12 cellular contexts compared by ENCODE assay signal in genomic region chr2:69493268-69493667, GRCh38. TPM values are rescaled to one million over a fixed set of nuclear protein-coding genes. Genes with fewer than 3 reads are reported as not detected.
DNase-seq lines count a peak whose midpoint lies in the region; ATAC-seq, FAIRE-seq and TF ChIP-seq lines count a peak whose summit lies in the region.
"Had no signal": no experiment of that assay in that cellular context is flagged by ENCODE, and none has a peak within 500 bp of the region (broad histone marks: within the 10 kb centered on the region; RNA-seq: fewer than 3 reads in every experiment).

No MANE protein-coding gene starts in this region.

- no peak overlapping the region for H3K23ac ChIP-seq in H1 (ENCODE audit: insufficient read length)

- H3K9me3 ChIP-seq in H1 (ENCODE audit: insufficient read depth in 2 of 2, low read depth in 1 of 2, low read length in 1 of 2) (no peaks in the 10 kb centered on the region), ovary (no peaks in the 10 kb centered on the region)
- H3K9me3 ChIP-seq: esophagus squamous epithelium had no signal

- H2AFZ ChIP-seq in H1 (ENCODE audit: low read length) = no peak overlapping the region

- no peaks in the 10 kb centered on the region for H3K36me3 ChIP-seq in H1 (ENCODE audit: control insufficient read depth in 2 of 4, insufficient read depth in 4 of 4, low read length in 3 of 4)
- H3K36me3 ChIP-seq in ovary = no peaks in the 10 kb centered on the region

- H3K23me2 ChIP-seq in H1 (ENCODE audit: low read depth, low read length) = no peaks in the 10 kb centered on the region; the same call in 1 of the 2 replicates

- no peak overlapping the region for H3K4me2 ChIP-seq in H1 (ENCODE audit: insufficient read depth in 1 of 2, low read depth in 2 of 2, low read length in 2 of 2)

- no peak; a peak in 1 of 4 replicates for TF ChIP-seq CTCF in H1 (IDR thresholded peaks at IDR 0.05; ENCODE audit: control extremely low read depth in 1 of 3, insufficient read depth in 1 of 3, low read depth in 1 of 3, low read length in 3 of 3)
- TF ChIP-seq CTCF in ovary (IDR thresholded peaks at IDR 0.05) = no peak

- no peaks in the 10 kb centered on the region for H3K4me1 ChIP-seq in H1 (replicated peaks in 1 of 4; ENCODE audit: control insufficient read depth in 3 of 4, insufficient read depth in 4 of 4, low read length in 3 of 4)
- peaks cover 4% of the 10 kb centered on the region for H3K4me1 ChIP-seq in ovary (ENCODE audit: insufficient read depth)
- H3K4me1 ChIP-seq: esophagus squamous epithelium had no signal

- WGBS in H1 (ENCODE audit: extremely low coverage in 1 of 2, insufficient coverage in 1 of 2, insufficient read length in 1 of 2, insufficient replicate concordance in 2 of 2, low coverage in 1 of 2, low lambda C conversion rate in 2 of 2, missing lambda C conversion rate in 1 of 2), 2 experiments = 93% methylated on average over 6 of the region's 6 CpGs; no CpG with 5 or more reads in 1 of the 2 experiments
- 70 to 74% (median 73%) methylated on average over 6 of the region's 6 CpGs for WGBS in ovary, 3 donors

- no peak overlapping the region for H4K91ac ChIP-seq in H1 (replicated peaks; ENCODE audit: insufficient read length, low read length)

- no peak overlapping the region for H2BK12ac ChIP-seq in H1 (ENCODE audit: low read depth, low read length)

- H2BK15ac ChIP-seq in H1 (ENCODE audit: low read length) = no peak overlapping the region

- H3K27ac ChIP-seq in H1 (ENCODE audit: low read depth, low read length) (no peak overlapping the region), ovary (no peak overlapping the region)
- H3K27ac ChIP-seq: esophagus squamous epithelium had no signal

- no peak overlapping the region for H3K56ac ChIP-seq in H1 (replicated peaks; ENCODE audit: insufficient read length, low read depth, low read length)

- H4K5ac ChIP-seq in H1 (ENCODE audit: insufficient read length, low read depth, low read length) = no peak overlapping the region

- ATAC-seq in HG03097 (IDR thresholded peaks at IDR 0.05; ENCODE audit: low FRiP score, unreplicated experiment) (no peak), HG03196 (IDR thresholded peaks at IDR 0.05; ENCODE audit: unreplicated experiment) (no peak)

- no peak for TF ChIP-seq EP300 in H1 (IDR thresholded peaks at IDR 0.05; ENCODE audit: borderline replicate concordance in 1 of 2, low read depth in 2 of 2, low read length in 2 of 2)
- TF ChIP-seq EP300 in ovary (IDR thresholded peaks at IDR 0.05) = no peak

- no peaks in the 10 kb centered on the region for H3K27me3 ChIP-seq in H1 (replicated peaks in 1 of 4; ENCODE audit: control insufficient read depth in 3 of 4, extremely low read depth in 1 of 4, insufficient read depth in 3 of 4, low read length in 3 of 4)
- no peaks in the 10 kb centered on the region for H3K27me3 ChIP-seq in ovary
- H3K27me3 ChIP-seq: esophagus squamous epithelium had no signal

- no peak overlapping the region for H2BK20ac ChIP-seq in H1 (ENCODE audit: low read length)

- H3K79me1 ChIP-seq in H1 (ENCODE audit: low read depth, low read length) = no peaks in the 10 kb centered on the region

- peak; percentile 41 to 57 for TF ChIP-seq RAD21 in H1 (IDR thresholded peaks at IDR 0.05 in 1 of 2, conservative IDR thresholded peaks at IDR 0.05 in 1 of 2; ENCODE audit: low read depth in 2 of 2, low read length in 2 of 2)

- intact Hi-C loops in ovary (cut with DNase I) = no loop called here

- H3K9ac ChIP-seq in H1 (replicated peaks in 1 of 4; ENCODE audit: extremely low read depth in 1 of 4, low read depth in 3 of 4, low read length in 3 of 4) = no peak overlapping the region

- no peak overlapping the region for H2AK5ac ChIP-seq in H1 (ENCODE audit: low read depth, low read length)

- H4K8ac ChIP-seq in H1 (ENCODE audit: extremely low read depth, insufficient read depth, low read length) = no peak overlapping the region

- no peak overlapping the region for H2BK5ac ChIP-seq in H1 (ENCODE audit: low read depth, low read length)

- TF ChIP-seq POLR2A in H1 (IDR thresholded peaks at IDR 0.05; ENCODE audit: control extremely low read depth in 1 of 2, low read depth in 2 of 2, low read length in 2 of 2) = no peak
- TF ChIP-seq POLR2A in ovary (IDR thresholded peaks at IDR 0.05) = no peak

- H3K4ac ChIP-seq in H1 (replicated peaks; ENCODE audit: insufficient read length, low read depth, low read length) = no peak overlapping the region

- no peak overlapping the region for H3K18ac ChIP-seq in H1 (ENCODE audit: extremely low read depth, low read length)

- CTCF ChIA-PET in H1 (lab: Charles Lee; ENCODE audit: partially characterized antibody) = interaction anchor here (1.9 kb wide), 1 partner anchor 72 kb away, joined by 7 read pairs; no protein-coding TSS in a partner anchor

- POLR2A ChIA-PET in H1 (lab: Charles Lee; ENCODE audit: partially characterized antibody) = interaction anchor here (1.4 kb wide), 1 partner anchor 18 kb away, joined by 4 read pairs; no protein-coding TSS in a partner anchor

- H2BK120ac ChIP-seq in H1 (replicated peaks; ENCODE audit: low read depth, low read length) = no peak overlapping the region

- H3K4me3 ChIP-seq in H1 (ENCODE audit: extremely low read depth in 1 of 4, insufficient read depth in 2 of 4, low read depth in 3 of 4, low read length in 4 of 4) (no peak overlapping the region), ovary (no peak overlapping the region)
- H3K4me3 ChIP-seq: esophagus squamous epithelium had no signal

- no peaks in the 10 kb centered on the region for H4K20me1 ChIP-seq in H1 (replicated peaks in 1 of 2; ENCODE audit: control insufficient read depth in 1 of 2, insufficient read depth in 2 of 2, low read length in 2 of 2)

- H3K14ac ChIP-seq in H1 (ENCODE audit: insufficient read length) = no peak overlapping the region

- no peak for FAIRE-seq in H1 (lab: Jason Lieb, UNC)

- H3K79me2 ChIP-seq in H1 (ENCODE audit: control insufficient read depth in 1 of 2, insufficient read depth in 2 of 2, low read length in 2 of 2) = no peaks in the 10 kb centered on the region

- DNase-seq in ELF-1 (ENCODE audit: low read depth, low spot score) (peak; percentile 4), NCI-H526 (lab: John Stamatoyannopoulos, UW) (peak; percentile 11 to 60), H1 (ENCODE audit: low read depth in 1 of 2, low spot score in 2 of 2) (no peak), occipital lobe (lab: John Stamatoyannopoulos, UW) (peak; percentile 48), ovary (no peak), MV-4-11 (lab: John Stamatoyannopoulos, UW) (no peak)
- DNase-seq: esophagus squamous epithelium, GOT3, MM.1S, RPMI8226 had no signal

TF ChIP-seq in H1, 55 proteins besides CTCF, POLR2A, EP300 and RAD21:
- no peak for TF ChIP-seq BCL11A (IDR thresholded peaks at IDR 0.05; ENCODE audit: low read depth in 2 of 2, low read length in 2 of 2)
- TF ChIP-seq MAFK (IDR thresholded peaks at IDR 0.05; ENCODE audit: low read depth, low read length) = no peak
- no peak for TF ChIP-seq SIN3A (conservative IDR thresholded peaks at IDR 0.05 in 1 of 2, IDR thresholded peaks at IDR 0.05 in 1 of 2; ENCODE audit: low read depth in 1 of 2, low read length in 2 of 2)
- TF ChIP-seq HDAC6 (IDR thresholded peaks at IDR 0.05; ENCODE audit: low read depth, low read length) = no peak

RNA-seq across cellular contexts. Expression of gene NFU1, which starts 56.0 kb away (rescaled TPM):
- total RNA-seq in H1 (2021; fragmentation: NEBNext Ultra II Directional; extraction: Animal tissue kit (Norgen Biotek cat#: 25700)) = 43.4 and 45.5 TPM in 2 replicates
- 12.9 and 18.4 TPM in 2 replicates for polyA plus RNA-seq in H1 (2011; rRNA removed)
- polyA plus RNA-seq in H1 (2011; cell fraction: cytosol; rRNA removed) = 24.4 TPM
- 9.3 TPM for polyA plus RNA-seq in H1 (2011; cell fraction: nucleus; rRNA removed)
- 30.9 to 54.6 TPM (median 32.1 TPM) in 4 replicates for polyA plus RNA-seq in H1 (2012, experiment 1 of 2)
- 7.5 TPM for polyA plus RNA-seq in H1 (2012, experiment 2 of 2)
- 70.7 TPM for polyA plus RNA-seq in H1 (2013, experiment 1 of 2)
- polyA plus RNA-seq in H1 (2013, experiment 2 of 2) = 78.3 TPM
- polyA minus RNA-seq in H1 (2011; rRNA and poly(A)+ RNA removed) = 5.8 and 7.3 TPM in 2 replicates
- 7.6 TPM for polyA minus RNA-seq in H1 (2011; cell fraction: cytosol; rRNA and poly(A)+ RNA removed)
- 6.8 TPM for polyA minus RNA-seq in H1 (2011; cell fraction: nucleus; rRNA and poly(A)+ RNA removed)
- 51.5 TPM for total RNA-seq in occipital lobe
- 10 to 100 TPM; 39.0 to 53.8 (median 44.2) TPM for total RNA-seq in ovary
- 10 to 100 TPM; 50.7 to 59.5 TPM for polyA plus RNA-seq in ovary

Comparison
In these comparisons a context has a peak if more than half of its experiments do, and no peak if none do; other contexts are left out.
1. DNase-seq: peak in ELF-1 (single experiment), NCI-H526 (2 of 2) and occipital lobe (single experiment); none in H1 (0 of 2), ovary (0 of 5) and MV-4-11 (single experiment).